Comparison of ENCODE assay signal across 8 cellular contexts in the genomic region with DNA sequence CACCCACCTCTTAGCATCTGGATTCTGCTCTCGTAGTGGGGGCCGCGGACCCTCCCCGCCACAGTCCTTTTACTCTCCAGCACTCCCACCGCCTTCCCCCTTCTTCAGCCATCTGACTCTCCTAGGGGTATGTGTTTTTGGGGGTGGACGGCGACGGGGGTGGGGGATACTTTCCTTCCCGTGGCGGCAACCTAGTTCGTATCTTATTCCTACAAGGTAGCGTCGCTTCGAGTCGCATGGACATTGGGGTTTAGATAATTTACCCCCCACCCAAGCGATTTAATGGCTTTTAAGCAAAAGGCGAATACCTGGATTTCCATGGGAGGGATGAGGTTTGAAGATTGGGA. TPM values are rescaled to one million over a fixed set of nuclear protein-coding genes. Genes with fewer than 3 reads are reported as not detected.
A peak's percentile ranks its signal among the peaks of the same experiment; 100 is the strongest.
DNase-seq lines count a peak whose midpoint lies in the region; ATAC-seq and TF ChIP-seq lines count a peak whose summit lies in the region.

No MANE protein-coding gene starts in this region.

- H4K20me1 ChIP-seq in DND-41 (ENCODE audit: insufficient read depth, low read length), result no peaks in the 10 kb centered on the region; the same call in 1 of the 2 replicates

- no peak overlapping the region for H2BK120ac ChIP-seq in trophoblast cell (ENCODE audit: insufficient read depth, low read length, poor library complexity)

- DNase-seq in DND-41 (no peak), LNCaP clone FGC (ENCODE audit: low read depth) (no peak), epithelial cell of proximal tubule (ENCODE audit: low read depth) (no peak), trophoblast cell (no peak), GF-D8 (lab: John Stamatoyannopoulos, UW) (no peak), cerebellum (ENCODE audit: low spot score) (no peak), ACHN (no peak), mesenteric fat pad (ENCODE audit: low spot score) (no peak)

- ATAC-seq in DND-41 (ENCODE audit: insufficient read depth, low read depth), result no peak

- no peak overlapping the region for H4K8ac ChIP-seq in trophoblast cell (ENCODE audit: low read depth, low read length)

- H4K12ac ChIP-seq in trophoblast cell (ENCODE audit: low read depth, low read length), result no peak overlapping the region

- no peak overlapping the region for H3K4ac ChIP-seq in trophoblast cell (ENCODE audit: low read depth, low read length)

- no peak overlapping the region for H2BK5ac ChIP-seq in trophoblast cell (ENCODE audit: low read depth, low read length, poor library complexity)

- no peak overlapping the region for H3K18ac ChIP-seq in trophoblast cell (ENCODE audit: low read length)

- no peak overlapping the region for H4K91ac ChIP-seq in trophoblast cell (ENCODE audit: low read depth, low read length)

- TF ChIP-seq CTCF in DND-41 (IDR thresholded peaks at IDR 0.05; ENCODE audit: borderline replicate concordance, extremely low read depth, low read length, poor library complexity, severe bottlenecking) (no peak), LNCaP clone FGC (IDR thresholded peaks at IDR 0.05; ENCODE audit: control insufficient read depth, extremely low read depth, insufficient read depth) (no peak), epithelial cell of proximal tubule (conservative IDR thresholded peaks at IDR 0.05; ENCODE audit: low read depth, low read length) (no peak)

- no peak overlapping the region for H2BK12ac ChIP-seq in trophoblast cell (ENCODE audit: low read length)

- peak overlapping the region; percentile 73 for H3K14ac ChIP-seq in trophoblast cell (ENCODE audit: low read length)

- WGBS in trophoblast cell (ENCODE audit: extremely low coverage, insufficient coverage, insufficient read length), result no CpG with 5 or more reads among the region's 17 CpGs

- H3K4me2 ChIP-seq in DND-41 (ENCODE audit: insufficient read depth, low read length), result no peak overlapping the region; the same call in 1 of the 2 replicates
- peak overlapping the region; percentile 90 for H3K4me2 ChIP-seq in trophoblast cell (ENCODE audit: low read length)

- peaks cover 11% of the 10 kb centered on the region for H3K79me2 ChIP-seq in DND-41 (ENCODE audit: insufficient read depth, low read length)
- peaks cover 2% of the 10 kb centered on the region for H3K79me2 ChIP-seq in trophoblast cell (ENCODE audit: control insufficient read depth, insufficient read depth, low read length, poor library complexity)

- peak overlapping the region in 1 of 2 experiments; percentile 60; a peak in 1 of 4 replicates for H3K4me3 ChIP-seq in DND-41 (ENCODE audit: low read depth in 1 of 2, low read length in 2 of 2)
- peak overlapping the region; percentile 44 for H3K4me3 ChIP-seq in LNCaP clone FGC (ENCODE audit: low read depth, low read length)
- H3K4me3 ChIP-seq in epithelial cell of proximal tubule (ENCODE audit: low read depth, low read length), result peak overlapping the region; percentile 65
- H3K4me3 ChIP-seq in trophoblast cell (ENCODE audit: low read depth, low read length), result peak overlapping the region; percentile 64

- H3K27me3 ChIP-seq in DND-41 (ENCODE audit: insufficient read depth, low read length, poor library complexity) (peaks cover 14% of the 10 kb centered on the region), trophoblast cell (ENCODE audit: insufficient read depth, low read length) (peaks cover 7% of the 10 kb centered on the region)

- no peak overlapping the region for H2AK5ac ChIP-seq in trophoblast cell (ENCODE audit: low read length)

- H3K4me1 ChIP-seq in DND-41 (ENCODE audit: insufficient read depth, low read length) (peaks cover 26% of the 10 kb centered on the region), trophoblast cell (ENCODE audit: control insufficient read depth in 1 of 2, insufficient read depth in 2 of 2, low read length in 2 of 2) (peaks cover 2 to 12% of the 10 kb centered on the region in 2 experiments)

- no peak overlapping the region for H3K23ac ChIP-seq in trophoblast cell (ENCODE audit: low read length)

- H3K9ac ChIP-seq in DND-41 (ENCODE audit: low read depth, low read length) (0 out of 2 replicates have a peak overlapping the region, but pooled peaks have one; percentile 26), trophoblast cell (ENCODE audit: low read length) (no peak overlapping the region)

- no peak overlapping the region for H3K27ac ChIP-seq in DND-41 (ENCODE audit: low read length)
- no peak overlapping the region for H3K27ac ChIP-seq in trophoblast cell (ENCODE audit: low read depth, low read length)

- in situ Hi-C loops in ACHN (cut with HindIII; ENCODE audit: low pct_ligation_motif_present, low pct_unique_long_range_greater_than_20kb, low sequenced_read_pairs), result no loop called here

- H3K9me3 ChIP-seq in DND-41 (ENCODE audit: insufficient read depth, low read length, severe bottlenecking) (no peaks in the 10 kb centered on the region), trophoblast cell (ENCODE audit: insufficient read depth, low read depth, low read length) (no peaks in the 10 kb centered on the region)

- H3K36me3 ChIP-seq in DND-41 (ENCODE audit: insufficient read depth, low read length), result no peaks in the 10 kb centered on the region
- no peaks in the 10 kb centered on the region for H3K36me3 ChIP-seq in trophoblast cell (ENCODE audit: control insufficient read depth in 1 of 2, insufficient read depth in 2 of 2, low read length in 2 of 2)

- peak overlapping the region; percentile 9; the same call in 1 of the 2 replicates for H2AFZ ChIP-seq in DND-41 (ENCODE audit: low read depth, low read length)
- H2AFZ ChIP-seq in trophoblast cell (ENCODE audit: insufficient read depth, low read length, poor library complexity), result no peak overlapping the region

- H3K79me1 ChIP-seq in trophoblast cell (ENCODE audit: low read length), result peaks cover 9% of the 10 kb centered on the region

RNA-seq across cellular contexts. Expression of gene BCORL1, which starts 1.3 kb away (rescaled TPM):
- total RNA-seq in epithelial cell of proximal tubule (1.6 and 1.7 TPM in 2 replicates), cerebellum (3.7 TPM), mesenteric fat pad (42.5 TPM)
- 26.2 and 26.3 TPM in 2 replicates for polyA plus RNA-seq in trophoblast cell (2013)
